In genomic region chr4:169311643-169312365, GRCh38 we compare ENCODE assay signal across 1 cellular context.
A peak's percentile ranks its signal among the peaks of the same experiment; 100 is the strongest.
TF ChIP-seq lines count a peak whose summit lies in the region.

No MANE protein-coding gene starts in this region.

TF ChIP-seq in K562, 482 proteins besides CTCF, POLR2A, EP300 and RAD21 (continued from another document):
- TF ChIP-seq USF1 (CRISPR knock-in tag; IDR thresholded peaks at IDR 0.05) (no peak), TEAD1 (CRISPR knock-in tag; IDR thresholded peaks at IDR 0.05) (peak; percentile 81 to 87; a peak in 3 of 4 replicates), RBBP5 (IDR thresholded peaks at IDR 0.05; ENCODE audit: borderline replicate concordance, insufficient read depth, low read length, poor library complexity, severe bottlenecking) (no peak), HDAC3 (IDR thresholded peaks at IDR 0.05; ENCODE audit: borderline replicate concordance, partially characterized antibody) (no peak), ZNF282 (CRISPR knock-in tag; IDR thresholded peaks at IDR 0.05) (no peak), NFXL1 (CRISPR knock-in tag; IDR thresholded peaks at IDR 0.05) (no peak), TEAD2 (tag; IDR thresholded peaks at IDR 0.05) (peak; percentile 88), FOXM1 (IDR thresholded peaks at IDR 0.05; ENCODE audit: low read depth) (no peak), FOXM1 (CRISPR knock-in tag; IDR thresholded peaks at IDR 0.05; ENCODE audit: low read depth) (no peak), ZNF699 (CRISPR knock-in tag; IDR thresholded peaks at IDR 0.05; ENCODE audit: insufficient replicate concordance) (no peak), TEAD4 (IDR thresholded peaks at IDR 0.05; ENCODE audit: low read length) (peak; percentile 75), TEAD4 (CRISPR knock-in tag; IDR thresholded peaks at IDR 0.05; ENCODE audit: borderline replicate concordance) (no peak), XRCC4 (IDR thresholded peaks at IDR 0.05; ENCODE audit: extremely low read depth, insufficient read depth, insufficient read length) (no peak), PTBP1 (IDR thresholded peaks at IDR 0.05; ENCODE audit: low read depth, low read length) (no peak), CBX2 (IDR thresholded peaks at IDR 0.05; ENCODE audit: insufficient read depth, low read length, poor library complexity, severe bottlenecking) (no peak), POLR2H (tag; IDR thresholded peaks at IDR 0.05; ENCODE audit: low read depth) (no peak), MIER1 (IDR thresholded peaks at IDR 0.05; ENCODE audit: low read depth) (no peak), U2AF1 (optimal IDR thresholded peaks at IDR 0.05; ENCODE audit: low read depth, low read length) (no peak)
- TF ChIP-seq, protein P1, sequence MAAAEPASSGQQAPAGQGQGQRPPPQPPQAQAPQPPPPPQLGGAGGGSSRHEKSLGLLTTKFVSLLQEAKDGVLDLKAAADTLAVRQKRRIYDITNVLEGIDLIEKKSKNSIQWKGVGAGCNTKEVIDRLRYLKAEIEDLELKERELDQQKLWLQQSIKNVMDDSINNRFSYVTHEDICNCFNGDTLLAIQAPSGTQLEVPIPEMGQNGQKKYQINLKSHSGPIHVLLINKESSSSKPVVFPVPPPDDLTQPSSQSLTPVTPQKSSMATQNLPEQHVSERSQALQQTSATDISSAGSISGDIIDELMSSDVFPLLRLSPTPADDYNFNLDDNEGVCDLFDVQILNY (CRISPR knock-in tag; IDR thresholded peaks at IDR 0.05): no peak
